24 cellular contexts compared by ENCODE assay signal in genomic region chr3:125395091-125395490, GRCh38.
"Had no signal": no experiment of that assay in that cellular context is flagged by ENCODE, and none has a peak within 500 bp of the region (broad histone marks: within the 10 kb centered on the region; RNA-seq: fewer than 3 reads in every experiment).

No MANE protein-coding gene starts in this region.

- H3K4me3 Mint-ChIP-seq: activated B cell treated with CpG ODN at 0.5 μM for 24 hours; activated CD4-positive, alpha-beta T cell treated with anti-CD3 and anti-CD28 coated beads for 36 hours; activated naive CD8-positive, alpha-beta T cell; activated T-cell treated with anti-CD3 and anti-CD28 coated beads, Interleukin-2, amount 50 U/mL, for 4 hours; central memory CD8-positive, alpha-beta T cell; endodermal cell; nephron progenitor cell had no signal

- H3K4me1 Mint-ChIP-seq: activated B cell treated with CpG ODN at 0.5 μM for 24 hours; central memory CD8-positive, alpha-beta T cell; endodermal cell; nephron progenitor cell had no signal

- H3K27me3 ChIP-seq: adrenal gland, ascending aorta, brain microvascular endothelial cell, colonic mucosa, spleen had no signal

- H3K4me3 ChIP-seq: adrenal gland, ascending aorta, colonic mucosa, spleen had no signal

- DNase-seq: activated B cell treated with CpG ODN at 0.5 μM for 24 hours; activated CD4-positive, alpha-beta T cell treated with anti-CD3 and anti-CD28 coated beads for 36 hours; activated CD4-positive, alpha-beta T cell treated with anti-CD3 and anti-CD28 coated beads, Interleukin-2, amount 50 U/mL, for 4 hours; activated CD8-positive, alpha-beta memory T cell treated with anti-CD3 and anti-CD28 coated beads for 24 hours; activated CD8-positive, alpha-beta memory T cell treated with anti-CD3 and anti-CD28 coated beads, Interleukin-2, amount 50 U/mL, for 48 hours; activated naive CD4-positive, alpha-beta T cell; activated T-cell treated with anti-CD3 and anti-CD28 coated beads, Interleukin-2, amount 50 U/mL, for 4 hours; adrenal gland; brain microvascular endothelial cell; colonic mucosa; endodermal cell; left colon; mesenchymal stem cell; nephron progenitor cell; retina; spleen; stimulated activated CD4-positive, alpha-beta T cell treated with anti-CD3 and anti-CD28 coated beads, Interleukin-4, amount 100 ng/mL, for 24 hours; stimulated activated naive CD4-positive, alpha-beta T cell treated with Interleukin-2 at 50 U/mL for 16 hours; T-helper 9 cell had no signal

- ATAC-seq: activated CD4-positive, alpha-beta T cell treated with anti-CD3 and anti-CD28 coated beads for 36 hours; activated T-cell treated with anti-CD3 and anti-CD28 coated beads, Interleukin-2, amount 50 U/mL, for 4 hours; foreskin keratinocyte; left colon had no signal

- H3K9me3 ChIP-seq: adrenal gland, ascending aorta, colonic mucosa, spleen had no signal

- H3K9me3 Mint-ChIP-seq: activated B cell treated with CpG ODN at 0.5 μM for 24 hours; activated T-cell treated with anti-CD3 and anti-CD28 coated beads, Interleukin-2, amount 50 U/mL, for 4 hours; activated T-helper 2 cell treated with anti-CD3 and anti-CD28 coated beads, Interferon-gamma antibody, Interleukin-2, Interleukin-4, amounts not matched to agents 10 μg/mL and 5 μg/mL and 100 μg/mL, durations not matched to agents 14 hours and 24 hours and 36 hours; central memory CD8-positive, alpha-beta T cell; endodermal cell had no signal

- H3K27ac Mint-ChIP-seq: activated B cell treated with CpG ODN at 0.5 μM for 24 hours; activated CD4-positive, alpha-beta T cell treated with anti-CD3 and anti-CD28 coated beads for 36 hours; activated naive CD8-positive, alpha-beta T cell; activated T-helper 2 cell treated with anti-CD3 and anti-CD28 coated beads, Interferon-gamma antibody, Interleukin-2, Interleukin-4, amounts not matched to agents 10 μg/mL and 5 μg/mL and 100 μg/mL, durations not matched to agents 14 hours and 24 hours and 36 hours; endodermal cell; nephron progenitor cell had no signal

- H3K36me3 ChIP-seq: adrenal gland, ascending aorta, brain microvascular endothelial cell, colonic mucosa, spleen had no signal

- H3K27ac ChIP-seq: adrenal gland, ascending aorta, brain microvascular endothelial cell, colonic mucosa, foreskin keratinocyte, spleen had no signal

- H3K4me1 ChIP-seq: adrenal gland, ascending aorta, colonic mucosa, foreskin keratinocyte, spleen had no signal
